ENCODE assay signal across 8 cellular contexts in the genomic region with DNA sequence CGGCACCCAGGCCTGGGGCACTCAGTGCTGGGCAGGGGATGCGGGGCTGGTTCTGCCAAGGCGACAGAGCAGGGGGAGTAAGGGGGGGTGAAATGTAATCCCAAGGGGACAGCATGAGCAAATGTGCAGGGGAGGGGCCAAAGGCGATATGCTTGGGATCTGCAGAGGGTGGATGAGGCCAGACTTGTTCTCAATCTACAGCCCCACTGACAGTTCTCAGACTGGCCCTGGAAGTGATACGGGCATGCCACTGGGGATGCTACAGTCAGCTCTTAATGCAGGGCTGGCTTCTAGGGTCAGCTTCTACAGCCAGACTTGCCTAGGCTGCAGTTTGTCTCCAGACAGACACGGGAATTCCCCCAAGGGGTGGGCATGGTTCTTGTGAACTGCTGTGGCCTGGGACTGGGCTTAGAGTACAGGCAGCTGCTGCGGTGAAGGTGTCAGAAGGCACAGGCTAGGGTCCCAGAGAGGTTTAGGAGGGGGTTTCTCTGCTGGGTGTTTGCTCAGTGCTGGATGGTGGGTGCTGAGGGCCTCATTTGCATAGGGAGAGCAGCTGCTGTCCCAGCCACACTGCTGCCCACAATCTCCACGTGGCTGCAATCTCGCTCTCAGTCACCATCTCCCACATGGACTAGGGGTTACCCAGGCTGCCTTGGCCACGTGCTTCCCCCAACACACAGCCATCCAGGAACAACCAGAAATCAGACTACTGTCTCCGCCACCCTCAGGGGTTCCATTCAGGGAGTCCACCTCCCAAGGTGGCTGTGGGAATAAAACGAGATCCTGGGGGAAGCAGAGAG.
DNase-seq lines count a peak whose midpoint lies in the region; ATAC-seq lines count a peak whose summit lies in the region.

No MANE protein-coding gene starts in this region.

- no peaks in the 10 kb centered on the region; the same call in 1 of the 2 replicates for H3K27me3 ChIP-seq in SJCRH30

- no peaks in the 10 kb centered on the region for H3K9me3 ChIP-seq in SJCRH30 (replicated peaks)

- peaks cover 24% of the 10 kb centered on the region for H3K4me1 ChIP-seq in SJCRH30

- H3K27ac ChIP-seq in SJCRH30 = peak overlapping the region; percentile 51

- peak; percentile 81 for ATAC-seq in HG02970 (IDR thresholded peaks at IDR 0.05; ENCODE audit: low FRiP score, unreplicated experiment)
- ATAC-seq in stimulated activated naive CD8-positive, alpha-beta T cell treated with anti-CD3 and anti-CD28 coated beads, Interleukin-15, Interleukin-2, amounts not matched to agents 100 U/mL and 50 U/mL, for 24 hours = peak; percentile 97

- H3K36me3 ChIP-seq in SJCRH30 = no peaks in the 10 kb centered on the region

- peak; percentile 79 for DNase-seq in activated effector memory CD4-positive, alpha-beta T cell treated with anti-CD3 and anti-CD28 coated beads, Interleukin-2, amount 50 U/mL, for 16 hours
- DNase-seq in activated effector memory CD4-positive, alpha-beta T cell treated with Interleukin-2 at 50 U/mL for 16 hours = no peak
- DNase-seq in SJCRH30 (peak; percentile 89 to 90), glomerular visceral epithelial cell (ENCODE audit: extremely low spot score) (peak; percentile 60), NCI-H187 (lab: John Stamatoyannopoulos, UW) (no peak), NCI-H446 treated with DMSO at 0.1 percent for 48 hours (lab: John Stamatoyannopoulos, UW) (no peak)
- peak; percentile 86 for DNase-seq in stimulated activated naive CD8-positive, alpha-beta T cell treated with anti-CD3 and anti-CD28 coated beads, Interleukin-15, Interleukin-2, amounts not matched to agents 100 U/mL and 50 U/mL, for 24 hours

- H3K4me3 ChIP-seq in SJCRH30 = no peak overlapping the region

Comparison
In these comparisons a context has a peak if more than half of its experiments do, and no peak if none do; other contexts are left out.
1. DNase-seq: peak in activated effector memory CD4-positive, alpha-beta T cell treated with anti-CD3 and anti-CD28 coated beads, Interleukin-2, amount 50 U/mL, for 16 hours (single experiment), SJCRH30 (2 of 2), glomerular visceral epithelial cell (single experiment) and stimulated activated naive CD8-positive, alpha-beta T cell treated with anti-CD3 and anti-CD28 coated beads, Interleukin-15, Interleukin-2, amounts not matched to agents 100 U/mL and 50 U/mL, for 24 hours (single experiment); none in activated effector memory CD4-positive, alpha-beta T cell treated with Interleukin-2 at 50 U/mL for 16 hours (single experiment), NCI-H187 (0 of 2) and NCI-H446 treated with DMSO at 0.1 percent for 48 hours (single experiment).